In the genomic region with DNA sequence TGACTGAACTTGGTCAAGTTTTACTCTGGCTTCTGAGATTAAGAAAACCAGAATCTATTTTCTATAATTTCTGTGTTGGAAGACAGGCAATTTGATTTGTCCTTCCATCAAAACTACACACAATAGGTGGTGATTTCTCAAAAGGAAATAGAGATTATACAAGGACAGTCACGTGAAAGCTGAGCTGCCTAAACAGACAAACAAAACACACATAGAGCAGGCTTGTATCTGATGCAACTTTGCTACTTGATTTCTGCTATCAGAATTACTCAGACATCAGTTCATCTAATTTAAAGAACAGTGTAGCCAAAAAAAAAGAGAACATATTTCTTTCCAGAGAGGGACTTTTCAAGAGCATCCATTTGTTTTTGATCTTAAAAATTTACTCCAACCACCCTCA, we compare ENCODE assay signal across 21 cellular contexts.
DNase-seq lines count a peak whose midpoint lies in the region; ATAC-seq, FAIRE-seq and TF ChIP-seq lines count a peak whose summit lies in the region.
"Had no signal": no experiment of that assay in that cellular context is flagged by ENCODE, and none has a peak within 500 bp of the region (broad histone marks: within the 10 kb centered on the region; RNA-seq: fewer than 3 reads in every experiment).

No MANE protein-coding gene starts in this region.

- H3K4me3 ChIP-seq in choroid plexus epithelial cell (ENCODE audit: low read depth, low read length) (no peak overlapping the region), mesenchymal stem cell (ENCODE audit: insufficient read depth in 1 of 2, low read depth in 1 of 2, low read length in 2 of 2) (no peak overlapping the region)
- H3K4me3 ChIP-seq: GM23248, K562, SJSA1 had no signal

- no peak overlapping the region for H3K9ac ChIP-seq in mesenchymal stem cell (ENCODE audit: low read length)
- H3K9ac ChIP-seq: GM23248 had no signal

- no peak overlapping the region for H2AFZ ChIP-seq in mesenchymal stem cell (ENCODE audit: low read depth, low read length)
- H2AFZ ChIP-seq: GM23248 had no signal

- no peak for ATAC-seq in HG02870 (IDR thresholded peaks at IDR 0.05; ENCODE audit: unreplicated experiment)
- ATAC-seq: K562 had no signal

- no peak overlapping the region for H2BK5ac ChIP-seq in mesenchymal stem cell (ENCODE audit: low read depth, low read length, poor library complexity, severe bottlenecking)

- H3K36me3 ChIP-seq in mesenchymal stem cell (ENCODE audit: control insufficient read depth in 1 of 2, insufficient read depth in 2 of 2, low read depth in 1 of 2, low read length in 2 of 2), result no peaks in the 10 kb centered on the region
- H3K36me3 ChIP-seq: SJSA1 had no signal

- no peak for DNase-seq in D721Med (ENCODE audit: insufficient read length, low spot score)
- peak; percentile 16 for DNase-seq in NCI-H69 (lab: John Stamatoyannopoulos, UW)
- DNase-seq in choroid plexus epithelial cell (ENCODE audit: low read depth), result peak; percentile 31
- DNase-seq in mesenchymal stem cell, result peak; percentile 19
- no peak for DNase-seq in SIG-M5 treated with dmso at 0.1 percent for 504 hours (lab: John Stamatoyannopoulos, UW; ENCODE audit: unreplicated experiment)
- no peak for DNase-seq in GM20000 (ENCODE audit: low spot score)
- no peak for DNase-seq in activated CD4-positive, alpha-beta T cell treated with anti-CD3 and anti-CD28 coated beads, Interleukin-2, amount 50 U/mL, for 48 hours
- DNase-seq: AML-193, Caco-2, DMS53, GM23248, NCI-H1048, NCI-H1436 treated with DMSO at 0.1 percent for 48 hours, NCI-H2029 treated with DMSO at 0.1 percent for 48 hours, NCI-H2227 treated with DMSO at 0.1 percent for 48 hours, NCI-H524 treated with DMSO at 0.1 percent for 48 hours had no signal

- no peak overlapping the region for H3K4me2 ChIP-seq in mesenchymal stem cell (ENCODE audit: low read length, poor library complexity, severe bottlenecking)

- H2AK5ac ChIP-seq in mesenchymal stem cell (ENCODE audit: low read length, severe bottlenecking), result no peak overlapping the region

- no peaks in the 10 kb centered on the region for H3K27me3 ChIP-seq in mesenchymal stem cell (ENCODE audit: control insufficient read depth in 1 of 2, insufficient read depth in 1 of 2, low read length in 2 of 2)
- H3K27me3 ChIP-seq: SJSA1 had no signal

- no peak overlapping the region for H3K27ac ChIP-seq in mesenchymal stem cell (ENCODE audit: low read length, poor library complexity, severe bottlenecking)
- H3K27ac ChIP-seq: GM23248, RWPE1, SJSA1 had no signal

- H3K23ac ChIP-seq in mesenchymal stem cell (ENCODE audit: low read length in 2 of 2), result no peak overlapping the region

- no peak overlapping the region for H3K4ac ChIP-seq in mesenchymal stem cell (ENCODE audit: low read depth in 1 of 2, low read length in 2 of 2)

- no peak overlapping the region for H2BK12ac ChIP-seq in mesenchymal stem cell (ENCODE audit: low read length in 2 of 2)

- no peak overlapping the region for H2BK15ac ChIP-seq in mesenchymal stem cell (ENCODE audit: low read depth, poor library complexity, severe bottlenecking)

- no peak overlapping the region for H4K91ac ChIP-seq in mesenchymal stem cell (ENCODE audit: low read length)

- no peak overlapping the region for H3K18ac ChIP-seq in mesenchymal stem cell (ENCODE audit: low read depth in 1 of 2, low read length in 2 of 2)

- no peak for TF ChIP-seq CTCF in D721Med (IDR thresholded peaks at IDR 0.05; ENCODE audit: insufficient read depth, missing control alignments)
- no peak for TF ChIP-seq CTCF in choroid plexus epithelial cell (conservative IDR thresholded peaks at IDR 0.05; ENCODE audit: low read depth, low read length)
- TF ChIP-seq CTCF in GM20000 (IDR thresholded peaks at IDR 0.05; ENCODE audit: extremely low read depth, missing control alignments), result no peak

- no peaks in the 10 kb centered on the region for H3K79me1 ChIP-seq in mesenchymal stem cell (replicated peaks; ENCODE audit: low read length, poor library complexity, severe bottlenecking)

- H3K14ac ChIP-seq in mesenchymal stem cell (ENCODE audit: low read length in 2 of 2), result no peak overlapping the region

- no peaks in the 10 kb centered on the region for H3K4me1 ChIP-seq in mesenchymal stem cell (ENCODE audit: control insufficient read depth, insufficient read depth, low read depth, low read length)
- H3K4me1 ChIP-seq: Caco-2, SJSA1 had no signal

- H2BK120ac ChIP-seq in mesenchymal stem cell (ENCODE audit: low read depth, low read length), result no peak overlapping the region

- no peak overlapping the region for H4K8ac ChIP-seq in mesenchymal stem cell (ENCODE audit: low read length)

- no peaks in the 10 kb centered on the region for H3K9me3 ChIP-seq in mesenchymal stem cell (ENCODE audit: control insufficient read depth, low read length)
- H3K9me3 ChIP-seq: Caco-2, SJSA1 had no signal

- WGBS in mesenchymal stem cell, result 75% methylated on average over 1 of the region's 1 CpG

- FAIRE-seq in D721Med (lab: Jason Lieb, UNC), result peak; percentile 48
- FAIRE-seq: GM19239, K562 had no signal

Comparison
In these comparisons a context has a peak if more than half of its experiments do, and no peak if none do; other contexts are left out.
1. DNase-seq: peak in NCI-H69 (single experiment), choroid plexus epithelial cell (single experiment) and mesenchymal stem cell (single experiment); none in D721Med (single experiment), SIG-M5 treated with dmso at 0.1 percent for 504 hours (single experiment), GM20000 (single experiment) and activated CD4-positive, alpha-beta T cell treated with anti-CD3 and anti-CD28 coated beads, Interleukin-2, amount 50 U/mL, for 48 hours (0 of 2).